1 cellular context compared by ENCODE assay signal in genomic region chr6:118993358-118993757, GRCh38.
TF ChIP-seq lines count a peak whose summit lies in the region.

No MANE protein-coding gene starts in this region.

TF ChIP-seq in HepG2, 621 proteins besides CTCF, POLR2A, EP300 and RAD21:
- TF ChIP-seq HNF1A (IDR thresholded peaks at IDR 0.05; ENCODE audit: low read depth): 0 out of 2 replicates have a peak, but pooled peaks have one; percentile 38
- TF ChIP-seq HNF1A (CRISPR knock-in tag; IDR thresholded peaks at IDR 0.05; ENCODE audit: borderline replicate concordance): no peak
- TF ChIP-seq KLF16 (CRISPR knock-in tag; IDR thresholded peaks at IDR 0.05): no peak
